22 cellular contexts compared by ENCODE assay signal in genomic region chr4:170743633-170744032, GRCh38.
"Had no signal": no experiment of that assay in that cellular context is flagged by ENCODE, and none has a peak within 500 bp of the region (broad histone marks: within the 10 kb centered on the region; RNA-seq: fewer than 3 reads in every experiment).

No MANE protein-coding gene starts in this region.

- H3K4me1 ChIP-seq: heart left ventricle had no signal

- H3K9me3 Mint-ChIP-seq: activated T-cell treated with anti-CD3 and anti-CD28 coated beads, Interleukin-2, amount 50 U/mL, for 4 hours; stimulated activated naive B cell treated with anti-CD40 and anti-IgM and Interleukin-4, amounts not matched to agents 10 μg/mL and 1 μg/mL and 100 μg/mL, for 72 hours; type B pancreatic cell had no signal

- DNase-seq: activated CD4-positive, alpha-beta T cell treated with anti-CD3 and anti-CD28 coated beads for 4 hours; activated CD4-positive, alpha-beta T cell treated with anti-CD3 and anti-CD28 coated beads, Interleukin-2, amount 50 U/mL, for 48 hours; activated CD8-positive, alpha-beta memory T cell treated with anti-CD3 and anti-CD28 coated beads, Interleukin-2, amount 50 U/mL, for 48 hours; activated naive CD4-positive, alpha-beta T cell; activated naive CD8-positive, alpha-beta T cell treated with anti-CD3 and anti-CD28 coated beads for 36 hours; activated T-cell treated with anti-CD3 and anti-CD28 coated beads, Interleukin-2, amount 50 U/mL, for 4 hours; heart left ventricle; islet precursor cell; left cardiac atrium; naive B cell; occipital lobe; stimulated activated CD4-positive, alpha-beta T cell treated with anti-CD3 and anti-CD28 coated beads, Interleukin-15, amount 100 ng/mL, for 24 hours; stimulated activated CD8-positive, alpha-beta memory T cell treated with anti-CD3 and anti-CD28 coated beads, Interleukin-4, amount 100 ng/mL, for 48 hours; stimulated activated naive B cell treated with anti-CD40 and anti-IgM and Interleukin-4, amounts not matched to agents 10 μg/mL and 1 μg/mL and 100 μg/mL, for 72 hours; T-helper 9 cell had no signal

- H3K27me3 ChIP-seq: heart left ventricle had no signal

- H3K36me3 ChIP-seq: heart left ventricle, thoracic aorta had no signal

- H3K4me2 ChIP-seq: smooth muscle cell had no signal

- H3K9me3 ChIP-seq: heart left ventricle, thoracic aorta had no signal

- ATAC-seq: activated T-cell treated with anti-CD3 and anti-CD28 coated beads, Interleukin-2, amount 50 U/mL, for 4 hours; heart left ventricle; left cardiac atrium; sciatic nerve; stimulated activated naive B cell treated with anti-CD40 and anti-IgM and Interleukin-4, amounts not matched to agents 10 μg/mL and 1 μg/mL and 100 μg/mL, for 72 hours; WTC11 had no signal

- H3K27ac Mint-ChIP-seq: activated naive CD8-positive, alpha-beta T cell treated with anti-CD3 and anti-CD28 coated beads for 36 hours; activated T-helper 2 cell treated with anti-CD3 and anti-CD28 coated beads, Interferon-gamma antibody, Interleukin-2, Interleukin-4, amounts not matched to agents 10 μg/mL and 5 μg/mL and 100 μg/mL, durations not matched to agents 14 hours and 24 hours and 36 hours; naive B cell; stimulated activated naive B cell treated with anti-CD40 and anti-IgM and Interleukin-4, amounts not matched to agents 10 μg/mL and 1 μg/mL and 100 μg/mL, for 72 hours; type B pancreatic cell had no signal

- H3K27me3 Mint-ChIP-seq: activated naive CD8-positive, alpha-beta T cell treated with anti-CD3 and anti-CD28 coated beads for 36 hours; central memory CD8-positive, alpha-beta T cell; naive B cell; stimulated activated naive B cell treated with anti-CD40 and anti-IgM and Interleukin-4, amounts not matched to agents 10 μg/mL and 1 μg/mL and 100 μg/mL, for 72 hours; type B pancreatic cell had no signal

- H3K4me3 Mint-ChIP-seq: activated naive CD8-positive, alpha-beta T cell treated with anti-CD3 and anti-CD28 coated beads for 36 hours; activated T-cell treated with anti-CD3 and anti-CD28 coated beads, Interleukin-2, amount 50 U/mL, for 4 hours; central memory CD8-positive, alpha-beta T cell; naive B cell; stimulated activated naive B cell treated with anti-CD40 and anti-IgM and Interleukin-4, amounts not matched to agents 10 μg/mL and 1 μg/mL and 100 μg/mL, for 72 hours; type B pancreatic cell; WTC11 had no signal

- H3K4me1 Mint-ChIP-seq: activated naive CD8-positive, alpha-beta T cell treated with anti-CD3 and anti-CD28 coated beads for 36 hours; central memory CD8-positive, alpha-beta T cell; naive B cell; stimulated activated naive B cell treated with anti-CD40 and anti-IgM and Interleukin-4, amounts not matched to agents 10 μg/mL and 1 μg/mL and 100 μg/mL, for 72 hours had no signal

- H3K27ac ChIP-seq: heart left ventricle, thoracic aorta had no signal

- H3K4me3 ChIP-seq: heart left ventricle, smooth muscle cell, thoracic aorta had no signal

- H3K36me3 Mint-ChIP-seq: activated naive CD8-positive, alpha-beta T cell treated with anti-CD3 and anti-CD28 coated beads for 36 hours; naive B cell; stimulated activated naive B cell treated with anti-CD40 and anti-IgM and Interleukin-4, amounts not matched to agents 10 μg/mL and 1 μg/mL and 100 μg/mL, for 72 hours; type B pancreatic cell; WTC11 had no signal
